Comparison of ENCODE assay signal across 34 cellular contexts in the genomic region with DNA sequence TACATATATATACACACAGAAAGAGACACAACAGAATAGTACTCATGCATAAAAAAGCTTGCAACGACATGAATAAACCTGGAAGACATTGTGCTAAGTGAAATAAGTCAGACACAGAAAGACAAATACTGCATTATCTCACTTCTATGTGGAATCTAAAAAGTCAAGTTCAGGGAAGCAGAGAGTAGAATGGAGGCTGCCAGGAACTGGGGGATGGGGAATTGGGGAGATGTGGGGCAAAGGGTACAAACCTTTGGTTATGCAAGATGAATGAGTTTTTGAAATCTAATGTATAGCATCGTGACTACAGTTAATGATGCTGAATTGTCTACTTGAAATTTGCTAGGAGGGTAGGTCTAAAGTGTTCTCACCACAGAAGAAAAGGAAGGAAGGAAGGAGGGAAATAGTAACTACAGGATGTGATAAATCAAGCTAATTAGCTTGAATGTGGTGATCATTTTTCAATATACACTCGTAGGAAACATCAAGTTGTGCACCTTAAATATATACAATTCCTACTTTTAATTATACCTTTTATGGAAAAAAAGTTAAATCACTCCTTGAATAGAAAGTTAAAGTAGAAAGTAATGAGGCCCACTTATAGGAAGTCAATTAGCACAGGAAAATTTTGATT. TPM values are rescaled to one million over a fixed set of nuclear protein-coding genes. Genes with fewer than 3 reads are reported as not detected.
"Had no signal": no experiment of that assay in that cellular context is flagged by ENCODE, and none has a peak within 500 bp of the region (broad histone marks: within the 10 kb centered on the region; RNA-seq: fewer than 3 reads in every experiment).

No MANE protein-coding gene starts in this region.

- H3K36me3 ChIP-seq: esophagus squamous epithelium, heart right ventricle, left ventricle myocardium inferior, lower lobe of right lung, neutrophil, pancreas, spleen, suprapubic skin, transverse colon, upper lobe of right lung, uterus had no signal

- H3K4me3 ChIP-seq: coronary artery, esophagus squamous epithelium, heart right ventricle, left ventricle myocardium inferior, lower lobe of right lung, mucosa of descending colon, pancreas, skin epidermis, spleen, suprapubic skin, transverse colon, upper lobe of right lung, uterus had no signal

- H3K27ac Mint-ChIP-seq: naive B cell; natural killer cell treated with Interleukin-12 subunit alpha and Interleukin-12 subunit beta and Interleukin-15 and Interleukin-18, amount 100 ng/mL, for 72 hours; stimulated activated naive CD8-positive, alpha-beta T cell treated with anti-CD3 and anti-CD28 coated beads, Interleukin-15, amount 100 ng/mL, for 72 hours had no signal

- H3K9me3 ChIP-seq: esophagus squamous epithelium, heart right ventricle, left ventricle myocardium inferior, lower lobe of right lung, mucosa of descending colon, neutrophil, pancreas, spleen, suprapubic skin, transverse colon, upper lobe of right lung, uterus had no signal

- DNase-seq: dermis blood vessel endothelial cell; effector memory CD4-positive, alpha-beta T cell; erythroblast; esophagus squamous epithelium; foreskin melanocyte; glutamatergic neuron; heart right ventricle; hippocampal formation; left cardiac atrium; left ventricle myocardium inferior; lower lobe of right lung; mucosa of descending colon; naive B cell; pancreas; retina; spleen; stimulated activated CD4-positive, alpha-beta T cell treated with anti-CD3 and anti-CD28 coated beads, Interleukin-15, amount 100 ng/mL, for 24 hours; stimulated activated CD4-positive, alpha-beta T cell treated with anti-CD3 and anti-CD28 coated beads, Interleukin-2, amount 100 ng/mL, for 48 hours; stimulated activated naive CD4-positive, alpha-beta T cell; stimulated activated naive CD8-positive, alpha-beta T cell treated with anti-CD3 and anti-CD28 coated beads, Interleukin-15, amount 100 ng/mL, for 72 hours; transverse colon; upper lobe of right lung; uterus had no signal

- H3K36me3 Mint-ChIP-seq: naive B cell; natural killer cell treated with Interleukin-12 subunit alpha and Interleukin-12 subunit beta and Interleukin-15 and Interleukin-18, amount 100 ng/mL, for 72 hours had no signal

- H3K27ac ChIP-seq: coronary artery, esophagus squamous epithelium, heart right ventricle, left ventricle myocardium inferior, lower lobe of right lung, neutrophil, pancreas, suprapubic skin, transverse colon, upper lobe of right lung, uterus had no signal

- FAIRE-seq: islet of Langerhans, pancreas had no signal

- ATAC-seq: heart right ventricle; left cardiac atrium; lower lobe of right lung; mucosa of descending colon; pancreas; stimulated activated naive CD8-positive, alpha-beta T cell treated with anti-CD3 and anti-CD28 coated beads, Interleukin-15, amount 100 ng/mL, for 72 hours; upper lobe of right lung had no signal

- H3K4me3 Mint-ChIP-seq: natural killer cell treated with Interleukin-12 subunit alpha and Interleukin-12 subunit beta and Interleukin-15 and Interleukin-18, amount 100 ng/mL, for 72 hours; neural crest cell; stimulated activated naive CD8-positive, alpha-beta T cell treated with anti-CD3 and anti-CD28 coated beads, Interleukin-15, amount 100 ng/mL, for 72 hours had no signal

- H3K9me3 Mint-ChIP-seq: natural killer cell treated with Interleukin-12 subunit alpha and Interleukin-12 subunit beta and Interleukin-15 and Interleukin-18, amount 100 ng/mL, for 72 hours; neural crest cell; stimulated activated naive CD8-positive, alpha-beta T cell treated with anti-CD3 and anti-CD28 coated beads, Interleukin-15, amount 100 ng/mL, for 72 hours had no signal

- H3K4me1 ChIP-seq: esophagus squamous epithelium, left ventricle myocardium inferior, pancreas, uterus had no signal

- H3K4me1 Mint-ChIP-seq: neural crest cell; stimulated activated naive CD8-positive, alpha-beta T cell treated with anti-CD3 and anti-CD28 coated beads, Interleukin-15, amount 100 ng/mL, for 72 hours had no signal

- H3K27me3 ChIP-seq: esophagus squamous epithelium, pancreas, spleen, suprapubic skin, transverse colon, upper lobe of right lung, uterus had no signal

RNA-seq across cellular contexts. Expression of gene MMP13, which starts 33.8 kb away (rescaled TPM):
- total RNA-seq: dermis blood vessel endothelial cell; esophagus squamous epithelium; heart right ventricle; left cardiac atrium; left ventricle myocardium inferior; lower lobe of right lung; mucosa of descending colon; natural killer cell treated with Interleukin-12 subunit alpha and Interleukin-12 subunit beta and Interleukin-15 and Interleukin-18, amount 100 ng/mL, for 72 hours; neural crest cell; omental fat pad; posterior vena cava; pulmonary artery endothelial cell; spleen; transverse colon; upper lobe of right lung; uterus had no signal
- polyA plus RNA-seq: heart right ventricle, pancreas, spleen had no signal

RNA-seq across cellular contexts. Expression of gene MMP12, which starts 46.9 kb away (rescaled TPM):
- total RNA-seq: dermis blood vessel endothelial cell; kidney epithelial cell; left cardiac atrium; left ventricle myocardium inferior; natural killer cell treated with Interleukin-12 subunit alpha and Interleukin-12 subunit beta and Interleukin-15 and Interleukin-18, amount 100 ng/mL, for 72 hours; neural crest cell; posterior vena cava; pulmonary artery endothelial cell; suprapubic skin; uterus had no signal
- polyA plus RNA-seq: heart right ventricle, pancreas had no signal
